ENCODE assay signal across 31 cellular contexts in the genomic region with DNA sequence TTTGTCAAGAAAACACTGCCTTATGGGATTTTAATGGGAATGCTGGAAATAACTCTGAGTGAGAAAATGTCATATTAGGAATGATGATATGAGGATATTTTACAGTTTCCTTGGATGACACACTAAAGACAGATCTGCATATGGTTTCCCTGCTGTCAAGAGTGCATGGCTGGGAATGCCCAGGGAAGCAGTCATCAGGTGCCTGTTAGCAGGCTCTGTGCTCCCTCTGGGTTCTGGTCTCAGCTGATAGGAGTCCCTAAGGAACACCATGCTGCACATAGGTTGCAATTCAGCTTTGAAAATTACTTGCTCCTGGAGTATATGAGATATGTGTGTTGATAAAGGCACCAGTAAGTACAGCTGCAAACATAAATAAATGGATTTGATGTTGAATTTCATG.
"Had no signal": no experiment of that assay in that cellular context is flagged by ENCODE, and none has a peak within 500 bp of the region (broad histone marks: within the 10 kb centered on the region; RNA-seq: fewer than 3 reads in every experiment).

No MANE protein-coding gene starts in this region.

- DNase-seq: activated B cell treated with CpG ODN at 0.5 μM for 24 hours; activated CD4-positive, alpha-beta memory T cell treated with anti-CD3 and anti-CD28 coated beads, Interleukin-2, amount 10 ng/mL, durations not matched to agents 7 days and 5 days; activated CD4-positive, alpha-beta T cell treated with anti-CD3 and anti-CD28 coated beads for 4 hours; activated CD4-positive, alpha-beta T cell treated with anti-CD3 and anti-CD28 coated beads, Interleukin-2, amount 10 ng/mL, durations not matched to agents 7 days and 5 days; activated CD4-positive, alpha-beta T cell treated with anti-CD3 and anti-CD28 coated beads, Interleukin-2, amount 50 U/mL, for 48 hours; activated CD4-positive, CD25-positive, alpha-beta regulatory T cell treated with anti-CD3 and anti-CD28 coated beads, Interleukin-2, amount 50 U/mL, for 72 hours; activated CD8-positive, alpha-beta memory T cell treated with anti-CD3 and anti-CD28 coated beads for 24 hours; activated CD8-positive, alpha-beta memory T cell treated with anti-CD3 and anti-CD28 coated beads, Interleukin-2, amount 10 ng/mL, durations not matched to agents 7 days and 5 days; activated CD8-positive, alpha-beta memory T cell treated with anti-CD3 and anti-CD28 coated beads, Interleukin-2, amount 50 U/mL, for 48 hours; activated CD8-positive, alpha-beta T cell treated with anti-CD3 and anti-CD28 coated beads, Interleukin-2, amount 10 ng/mL, durations not matched to agents 7 days and 5 days; activated effector memory CD4-positive, alpha-beta T cell treated with Interleukin-2 at 50 U/mL for 16 hours; activated gamma-delta T cell; activated naive CD4-positive, alpha-beta T cell treated with anti-CD3 and anti-CD28 coated beads, Interleukin-2, amount 10 ng/mL, durations not matched to agents 7 days and 5 days; activated naive CD4-positive, alpha-beta T cell treated with Interleukin-2 at 50 U/mL for 16 hours; activated naive CD8-positive, alpha-beta T cell treated with anti-CD3 and anti-CD28 coated beads, Interleukin-2, amount 10 ng/mL, durations not matched to agents 7 days and 5 days; activated naive CD8-positive, alpha-beta T cell treated with anti-CD3 and anti-CD28 coated beads, Interleukin-2, amount 50 U/mL, for 24 hours; activated T-cell treated with anti-CD3 and anti-CD28 coated beads, Interleukin-2, amount 50 U/mL, for 24 hours; activated T-cell treated with anti-CD3 and anti-CD28 coated beads, Interleukin-2, amount 50 U/mL, for 48 hours; amygdala; anterior cingulate cortex; caudate nucleus; cerebellar nuclear complex; T-helper 2 cell; T-helper 9 cell had no signal

- H3K4me3 Mint-ChIP-seq: activated B cell treated with CpG ODN at 0.5 μM for 24 hours; activated CD4-positive, alpha-beta memory T cell treated with anti-CD3 and anti-CD28 coated beads, Interleukin-2, amount 10 ng/mL, durations not matched to agents 7 days and 5 days; activated CD4-positive, alpha-beta T cell treated with anti-CD3 and anti-CD28 coated beads, Interleukin-2, amount 10 ng/mL, durations not matched to agents 7 days and 5 days; activated CD8-positive, alpha-beta memory T cell treated with anti-CD3 and anti-CD28 coated beads, Interleukin-2, amount 10 ng/mL, durations not matched to agents 7 days and 5 days; activated CD8-positive, alpha-beta T cell treated with anti-CD3 and anti-CD28 coated beads, Interleukin-2, amount 10 ng/mL, durations not matched to agents 7 days and 5 days; activated naive CD4-positive, alpha-beta T cell treated with anti-CD3 and anti-CD28 coated beads, Interleukin-2, amount 10 ng/mL, durations not matched to agents 7 days and 5 days; activated naive CD4-positive, alpha-beta T cell treated with anti-CD3 and anti-CD28 coated beads, Interleukin-2, amount 50 U/mL, for 24 hours; activated naive CD8-positive, alpha-beta T cell; activated naive CD8-positive, alpha-beta T cell treated with anti-CD3 and anti-CD28 coated beads, Interleukin-2, amount 10 ng/mL, durations not matched to agents 7 days and 5 days; activated naive CD8-positive, alpha-beta T cell treated with anti-CD3 and anti-CD28 coated beads, Interleukin-2, amount 50 U/mL, for 24 hours; activated T-cell treated with anti-CD3 and anti-CD28 coated beads, Interleukin-2, amount 50 U/mL, for 24 hours; central memory CD8-positive, alpha-beta T cell; T-helper 1 cell treated with Interleukin-12 subunit alpha and Interleukin-12 subunit beta and Interleukin-4 antibody, amounts not matched to agents 30 μg/mL and 1 μg/mL, for 36 hours; T-helper 2 cell treated with Interferon-gamma antibody and Interleukin-4, amounts not matched to agents 5 μg/mL and 100 μg/mL, for 36 hours had no signal

- H3K9me3 Mint-ChIP-seq: activated CD4-positive, alpha-beta T cell treated with anti-CD3 and anti-CD28 coated beads, Interleukin-2, amount 10 ng/mL, durations not matched to agents 7 days and 5 days had no signal

- H3K36me3 Mint-ChIP-seq: activated CD8-positive, alpha-beta memory T cell treated with anti-CD3 and anti-CD28 coated beads, Interleukin-2, amount 10 ng/mL, durations not matched to agents 7 days and 5 days; activated naive CD4-positive, alpha-beta T cell treated with anti-CD3 and anti-CD28 coated beads, Interleukin-2, amount 10 ng/mL, durations not matched to agents 7 days and 5 days; activated naive CD4-positive, alpha-beta T cell treated with anti-CD3 and anti-CD28 coated beads, Interleukin-2, amount 50 U/mL, for 24 hours; activated naive CD8-positive, alpha-beta T cell; activated naive CD8-positive, alpha-beta T cell treated with anti-CD3 and anti-CD28 coated beads, Interleukin-2, amount 10 ng/mL, durations not matched to agents 7 days and 5 days had no signal

- ATAC-seq: activated CD8-positive, alpha-beta memory T cell treated with anti-CD3 and anti-CD28 coated beads, Interleukin-2, amount 10 ng/mL, durations not matched to agents 7 days and 5 days; activated CD8-positive, alpha-beta T cell treated with anti-CD3 and anti-CD28 coated beads, Interleukin-2, amount 10 ng/mL, durations not matched to agents 7 days and 5 days; activated naive CD8-positive, alpha-beta T cell treated with anti-CD3 and anti-CD28 coated beads, Interleukin-2, amount 50 U/mL, for 24 hours had no signal

- H3K27me3 Mint-ChIP-seq: activated B cell treated with CpG ODN at 0.5 μM for 24 hours; activated CD4-positive, alpha-beta memory T cell treated with anti-CD3 and anti-CD28 coated beads, Interleukin-2, amount 10 ng/mL, durations not matched to agents 7 days and 5 days; activated CD4-positive, alpha-beta T cell treated with anti-CD3 and anti-CD28 coated beads, Interleukin-2, amount 10 ng/mL, durations not matched to agents 7 days and 5 days; activated CD8-positive, alpha-beta memory T cell treated with anti-CD3 and anti-CD28 coated beads, Interleukin-2, amount 10 ng/mL, durations not matched to agents 7 days and 5 days; activated naive CD4-positive, alpha-beta T cell treated with anti-CD3 and anti-CD28 coated beads, Interleukin-2, amount 10 ng/mL, durations not matched to agents 7 days and 5 days; activated naive CD4-positive, alpha-beta T cell treated with anti-CD3 and anti-CD28 coated beads, Interleukin-2, amount 50 U/mL, for 24 hours; activated naive CD8-positive, alpha-beta T cell; activated naive CD8-positive, alpha-beta T cell treated with anti-CD3 and anti-CD28 coated beads, Interleukin-2, amount 10 ng/mL, durations not matched to agents 7 days and 5 days; activated naive CD8-positive, alpha-beta T cell treated with anti-CD3 and anti-CD28 coated beads, Interleukin-2, amount 50 U/mL, for 24 hours; activated T-cell treated with anti-CD3 and anti-CD28 coated beads, Interleukin-2, amount 50 U/mL, for 24 hours; brain; central memory CD8-positive, alpha-beta T cell had no signal

- H3K27ac Mint-ChIP-seq: activated B cell treated with CpG ODN at 0.5 μM for 24 hours; activated CD4-positive, alpha-beta memory T cell treated with anti-CD3 and anti-CD28 coated beads, Interleukin-2, amount 10 ng/mL, durations not matched to agents 7 days and 5 days; activated CD4-positive, alpha-beta T cell treated with anti-CD3 and anti-CD28 coated beads, Interleukin-2, amount 10 ng/mL, durations not matched to agents 7 days and 5 days; activated CD8-positive, alpha-beta memory T cell treated with anti-CD3 and anti-CD28 coated beads, Interleukin-2, amount 10 ng/mL, durations not matched to agents 7 days and 5 days; activated CD8-positive, alpha-beta T cell treated with anti-CD3 and anti-CD28 coated beads, Interleukin-2, amount 10 ng/mL, durations not matched to agents 7 days and 5 days; activated naive CD4-positive, alpha-beta T cell treated with anti-CD3 and anti-CD28 coated beads, Interleukin-2, amount 10 ng/mL, durations not matched to agents 7 days and 5 days; activated naive CD4-positive, alpha-beta T cell treated with anti-CD3 and anti-CD28 coated beads, Interleukin-2, amount 50 U/mL, for 24 hours; activated naive CD8-positive, alpha-beta T cell; activated naive CD8-positive, alpha-beta T cell treated with anti-CD3 and anti-CD28 coated beads, Interleukin-2, amount 10 ng/mL, durations not matched to agents 7 days and 5 days; activated naive CD8-positive, alpha-beta T cell treated with anti-CD3 and anti-CD28 coated beads, Interleukin-2, amount 50 U/mL, for 24 hours; activated T-cell treated with anti-CD3 and anti-CD28 coated beads, Interleukin-2, amount 50 U/mL, for 24 hours; activated T-helper 2 cell treated with anti-CD3 and anti-CD28 coated beads, Interferon-gamma antibody, Interleukin-2, Interleukin-4, amounts not matched to agents 10 μg/mL and 5 μg/mL and 100 μg/mL, durations not matched to agents 14 hours and 24 hours and 36 hours; T-helper 1 cell treated with Interleukin-12 subunit alpha and Interleukin-12 subunit beta and Interleukin-4 antibody, amounts not matched to agents 30 μg/mL and 1 μg/mL, for 36 hours; T-helper 2 cell treated with Interferon-gamma antibody and Interleukin-4, amounts not matched to agents 5 μg/mL and 100 μg/mL, for 36 hours had no signal

- H3K4me1 Mint-ChIP-seq: activated B cell treated with CpG ODN at 0.5 μM for 24 hours; activated CD4-positive, alpha-beta memory T cell treated with anti-CD3 and anti-CD28 coated beads, Interleukin-2, amount 10 ng/mL, durations not matched to agents 7 days and 5 days; activated CD4-positive, alpha-beta T cell treated with anti-CD3 and anti-CD28 coated beads, Interleukin-2, amount 10 ng/mL, durations not matched to agents 7 days and 5 days; activated CD8-positive, alpha-beta memory T cell treated with anti-CD3 and anti-CD28 coated beads, Interleukin-2, amount 10 ng/mL, durations not matched to agents 7 days and 5 days; activated naive CD4-positive, alpha-beta T cell treated with anti-CD3 and anti-CD28 coated beads, Interleukin-2, amount 10 ng/mL, durations not matched to agents 7 days and 5 days; activated naive CD4-positive, alpha-beta T cell treated with anti-CD3 and anti-CD28 coated beads, Interleukin-2, amount 50 U/mL, for 24 hours; activated naive CD8-positive, alpha-beta T cell treated with anti-CD3 and anti-CD28 coated beads, Interleukin-2, amount 10 ng/mL, durations not matched to agents 7 days and 5 days; activated naive CD8-positive, alpha-beta T cell treated with anti-CD3 and anti-CD28 coated beads, Interleukin-2, amount 50 U/mL, for 24 hours; brain; central memory CD8-positive, alpha-beta T cell had no signal
